In the genomic region with DNA sequence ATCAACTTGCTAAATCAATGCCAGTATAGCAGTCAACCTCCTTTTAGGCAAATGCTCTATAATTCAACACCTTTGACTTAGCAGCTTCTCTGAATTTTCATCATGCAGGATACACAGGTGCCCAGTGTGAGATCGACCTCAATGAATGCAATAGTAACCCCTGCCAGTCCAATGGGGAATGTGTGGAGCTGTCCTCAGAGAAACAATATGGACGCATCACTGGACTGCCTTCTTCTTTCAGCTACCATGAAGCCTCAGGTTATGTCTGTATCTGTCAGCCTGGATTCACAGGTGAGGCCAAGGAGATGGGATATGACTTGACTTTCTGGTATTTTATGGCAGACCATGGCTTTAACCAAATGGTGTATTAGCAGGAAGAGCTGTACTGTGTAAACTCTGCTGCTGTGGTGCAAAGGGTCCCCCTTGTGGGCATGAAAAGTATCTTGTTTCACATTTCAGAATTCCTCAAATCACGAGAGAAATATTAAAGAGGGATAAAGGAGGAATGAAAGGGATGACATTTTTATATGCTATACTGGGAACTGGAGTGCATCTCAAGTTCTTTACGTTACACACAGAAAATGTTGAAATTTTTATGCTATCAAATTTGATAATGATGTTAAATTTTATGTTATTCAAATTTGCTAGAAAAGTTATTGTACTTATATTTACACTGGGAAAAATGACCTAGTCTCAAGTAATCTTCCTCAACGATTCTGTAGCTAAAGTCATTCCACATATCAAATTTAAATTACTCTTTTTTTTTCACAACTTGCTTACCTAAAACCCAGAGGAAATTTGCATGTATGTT, we compare ENCODE assay signal across 9 cellular contexts.
DNase-seq lines count a peak whose midpoint lies in the region; ATAC-seq and TF ChIP-seq lines count a peak whose summit lies in the region.
"Had no signal": no experiment of that assay in that cellular context is flagged by ENCODE, and none has a peak within 500 bp of the region (broad histone marks: within the 10 kb centered on the region; RNA-seq: fewer than 3 reads in every experiment).

No MANE protein-coding gene starts in this region.

- CTCF ChIA-PET in BJ (lab: Yijun Ruan, JAX): interaction anchor here (0.7 to 1.8 kb wide), 11 partner anchors 9 to 634 kb away, joined by 3 to 15 read pairs (median 4); no protein-coding TSS in a partner anchor

- ATAC-seq in GM18502 (IDR thresholded peaks at IDR 0.05; ENCODE audit: poor library complexity, unreplicated experiment) (peak; percentile 79), HG03039 (IDR thresholded peaks at IDR 0.05; ENCODE audit: unreplicated experiment) (peak; percentile 55)
- peak; percentile 72 for ATAC-seq in activated naive CD8-positive, alpha-beta T cell treated with anti-CD3 and anti-CD28 coated beads, Interleukin-2, amount 10 ng/mL, durations not matched to agents 7 days and 5 days (ENCODE audit: low read depth)

- H3K4me3 ChIP-seq in BJ (ENCODE audit: low read depth, low read length) (no peak overlapping the region), left ventricle myocardium inferior (no peak overlapping the region), skeletal muscle cell (ENCODE audit: low read depth, low read length) (no peak overlapping the region)
- H3K4me3 ChIP-seq: SJSA1 had no signal

- TF ChIP-seq CTCF in BJ (IDR thresholded peaks at IDR 0.05; ENCODE audit: insufficient read depth, low read depth, low read length): peak; percentile 72
- peak; percentile 76 for TF ChIP-seq CTCF in left ventricle myocardium inferior (IDR thresholded peaks at IDR 0.05; ENCODE audit: borderline replicate concordance)

- H3K9me3 Mint-ChIP-seq in activated naive CD8-positive, alpha-beta T cell treated with anti-CD3 and anti-CD28 coated beads, Interleukin-2, amount 10 ng/mL, durations not matched to agents 7 days and 5 days: no peaks in the 10 kb centered on the region

- no peaks in the 10 kb centered on the region for H3K27me3 Mint-ChIP-seq in activated naive CD8-positive, alpha-beta T cell treated with anti-CD3 and anti-CD28 coated beads, Interleukin-2, amount 10 ng/mL, durations not matched to agents 7 days and 5 days

- H3K27ac Mint-ChIP-seq in activated naive CD8-positive, alpha-beta T cell treated with anti-CD3 and anti-CD28 coated beads, Interleukin-2, amount 10 ng/mL, durations not matched to agents 7 days and 5 days: no peak overlapping the region

- H3K4me1 Mint-ChIP-seq in activated naive CD8-positive, alpha-beta T cell treated with anti-CD3 and anti-CD28 coated beads, Interleukin-2, amount 10 ng/mL, durations not matched to agents 7 days and 5 days: no peaks in the 10 kb centered on the region

- DNase-seq in BJ (ENCODE audit: low read depth): no peak
- peak; percentile 33 to 64 for DNase-seq in NCI-H446 (lab: John Stamatoyannopoulos, UW)
- DNase-seq in activated naive CD8-positive, alpha-beta T cell treated with anti-CD3 and anti-CD28 coated beads, Interleukin-2, amount 10 ng/mL, durations not matched to agents 7 days and 5 days: no peak
- DNase-seq in left ventricle myocardium inferior: no peak
- DNase-seq in skeletal muscle cell (ENCODE audit: low read depth): peak; percentile 16
- no peak for DNase-seq in posterior vena cava (ENCODE audit: low spot score)

- no peaks in the 10 kb centered on the region for H3K36me3 Mint-ChIP-seq in activated naive CD8-positive, alpha-beta T cell treated with anti-CD3 and anti-CD28 coated beads, Interleukin-2, amount 10 ng/mL, durations not matched to agents 7 days and 5 days

- POLR2A ChIA-PET in BJ (lab: Charles Lee): no interaction called here
- POLR2A ChIA-PET in activated naive CD8-positive, alpha-beta T cell treated with anti-CD3 and anti-CD28 coated beads, Interleukin-2, amount 10 ng/mL, durations not matched to agents 7 days and 5 days (lab: Charles Lee): no interaction called here

- H3K4me3 Mint-ChIP-seq in activated naive CD8-positive, alpha-beta T cell treated with anti-CD3 and anti-CD28 coated beads, Interleukin-2, amount 10 ng/mL, durations not matched to agents 7 days and 5 days: no peak overlapping the region

- intact Hi-C loops in left ventricle myocardium inferior (cut with micrococcal nuclease) (loop anchor here (5.0 kb wide), 1 partner anchor 175 kb away; no protein-coding TSS in a partner anchor), posterior vena cava (cut with DNase I) (no loop called here)

- H3K27me3 ChIP-seq in BJ (ENCODE audit: control insufficient read depth, insufficient read depth, low read length): no peaks in the 10 kb centered on the region
- H3K27me3 ChIP-seq in left ventricle myocardium inferior (ENCODE audit: low read depth): no peaks in the 10 kb centered on the region
- H3K27me3 ChIP-seq: SJSA1 had no signal

- H3K4me1 ChIP-seq in left ventricle myocardium inferior: peaks cover 5% of the 10 kb centered on the region

- no peaks in the 10 kb centered on the region for H3K36me3 ChIP-seq in BJ (ENCODE audit: control insufficient read depth, insufficient read depth, low read length)
- H3K36me3 ChIP-seq in left ventricle myocardium inferior: no peaks in the 10 kb centered on the region
- H3K36me3 ChIP-seq: SJSA1 had no signal

- H3K9me3 ChIP-seq in left ventricle myocardium inferior (replicated peaks): no peaks in the 10 kb centered on the region
- H3K9me3 ChIP-seq: SJSA1 had no signal

- H3K27ac ChIP-seq in left ventricle myocardium inferior (replicated peaks): no peak overlapping the region
- H3K27ac ChIP-seq: SJSA1 had no signal

Comparison
In these comparisons a context has a peak if more than half of its experiments do, and no peak if none do; other contexts are left out.
1. DNase-seq: peak in NCI-H446 (2 of 2) and skeletal muscle cell (single experiment); none in BJ (single experiment), activated naive CD8-positive, alpha-beta T cell treated with anti-CD3 and anti-CD28 coated beads, Interleukin-2, amount 10 ng/mL, durations not matched to agents 7 days and 5 days (single experiment), left ventricle myocardium inferior (single experiment) and posterior vena cava (single experiment).
2. Peak in every context shown above with its lines, with median percentiles within 50 percentile points of each other: ATAC-seq.